Comparison of ENCODE assay signal across 1 cellular context in the genomic region with DNA sequence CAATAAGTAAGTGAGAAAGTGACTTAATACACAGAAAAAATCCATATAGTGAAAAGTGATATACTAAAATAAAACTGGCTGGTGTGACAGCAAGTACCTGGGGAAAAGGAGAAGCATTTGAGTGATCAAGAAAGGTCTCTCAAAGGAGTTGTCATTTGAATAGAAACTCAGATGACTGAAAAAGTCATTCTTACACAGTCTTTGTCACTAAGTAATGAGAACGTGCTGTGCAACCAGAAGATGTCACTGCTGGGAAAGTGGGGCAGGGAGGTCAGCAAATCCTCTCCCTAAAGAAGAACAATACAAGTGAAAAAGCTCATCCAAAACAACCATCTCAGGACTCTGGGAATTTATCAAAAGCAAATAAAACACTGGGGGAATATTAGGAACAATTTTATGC.
TF ChIP-seq lines count a peak whose summit lies in the region.

No MANE protein-coding gene starts in this region.

TF ChIP-seq in H1, 55 proteins besides CTCF, POLR2A, EP300 and RAD21 (continued from another document):
- TF ChIP-seq ATF2 (IDR thresholded peaks at IDR 0.05; ENCODE audit: low read length) (no peak), KDM5A (IDR thresholded peaks at IDR 0.05; ENCODE audit: low read length) (no peak), GTF2F1 (IDR thresholded peaks at IDR 0.05; ENCODE audit: borderline replicate concordance, low read depth, low read length) (no peak), BRCA1 (IDR thresholded peaks at IDR 0.05; ENCODE audit: low read depth, low read length) (no peak)
